In genomic region chr10:17665742-17666141, GRCh38 we compare ENCODE assay signal across 11 cellular contexts. TPM values are rescaled to one million over a fixed set of nuclear protein-coding genes. Genes with fewer than 3 reads are reported as not detected.
A peak's percentile ranks its signal among the peaks of the same experiment; 100 is the strongest.
DNase-seq lines count a peak whose midpoint lies in the region; ATAC-seq and TF ChIP-seq lines count a peak whose summit lies in the region.
"Had no signal": no experiment of that assay in that cellular context is flagged by ENCODE, and none has a peak within 500 bp of the region (broad histone marks: within the 10 kb centered on the region; RNA-seq: fewer than 3 reads in every experiment).

No MANE protein-coding gene starts in this region.

- POLR2A ChIA-PET in activated CD8-positive, alpha-beta T cell treated with anti-CD3 and anti-CD28 coated beads for 36 hours (lab: Charles Lee): no interaction called here

- no peaks in the 10 kb centered on the region for H3K9me3 ChIP-seq in gastrocnemius medialis

- H3K9me3 Mint-ChIP-seq in CD14-positive monocyte: no peaks in the 10 kb centered on the region
- no peaks in the 10 kb centered on the region for H3K9me3 Mint-ChIP-seq in activated CD8-positive, alpha-beta T cell treated with anti-CD3 and anti-CD28 coated beads for 36 hours
- H3K9me3 Mint-ChIP-seq: memory B cell, type B pancreatic cell had no signal

- peaks cover 34 to 37% of the 10 kb centered on the region in 2 donors for H3K36me3 Mint-ChIP-seq in CD14-positive monocyte
- peaks cover 46% of the 10 kb centered on the region for H3K36me3 Mint-ChIP-seq in activated CD8-positive, alpha-beta T cell treated with anti-CD3 and anti-CD28 coated beads for 36 hours (ENCODE audit: low read depth)

- H3K4me1 ChIP-seq in gastrocnemius medialis: peaks cover 33 to 60% of the 10 kb centered on the region in 2 donors

- no peak for TF ChIP-seq CTCF in gastrocnemius medialis (IDR thresholded peaks at IDR 0.05 in 4 of 5, conservative IDR thresholded peaks at IDR 0.05 in 1 of 5)
- no peak for TF ChIP-seq CTCF in CD14-positive monocyte (IDR thresholded peaks at IDR 0.05)
- no peak for TF ChIP-seq CTCF in activated CD8-positive, alpha-beta T cell treated with anti-CD3 and anti-CD28 coated beads for 36 hours (IDR thresholded peaks at IDR 0.05)

- no peak overlapping the region for H3K4me3 ChIP-seq in gastrocnemius medialis

- peak in 1 of 2 donors; percentile 29 for TF ChIP-seq POLR2A in gastrocnemius medialis (IDR thresholded peaks at IDR 0.05)

- peak overlapping the region; percentile 66 to 72 (median 68) for H3K27ac ChIP-seq in gastrocnemius medialis

- DNase-seq in EH (ENCODE audit: low read depth) (peak; percentile 89), amniotic epithelial cell (ENCODE audit: low read depth) (peak; percentile 96), glomerular visceral epithelial cell (ENCODE audit: extremely low spot score) (peak; percentile 70), gastrocnemius medialis (peak in 1 of 2 donors; percentile 25), CD14-positive monocyte (ENCODE audit: low spot score) (no peak), KBM-7 (no peak), NCI-H1417 treated with DMSO at 0.1 percent for 48 hours (lab: John Stamatoyannopoulos, UW) (no peak)
- DNase-seq in activated CD8-positive, alpha-beta T cell treated with anti-CD3 and anti-CD28 coated beads for 36 hours: no peak
- DNase-seq: NCI-H774 had no signal

- no peaks in the 10 kb centered on the region for H3K27me3 ChIP-seq in gastrocnemius medialis

- H3K4me3 Mint-ChIP-seq in CD14-positive monocyte: no peak overlapping the region
- H3K4me3 Mint-ChIP-seq in activated CD8-positive, alpha-beta T cell treated with anti-CD3 and anti-CD28 coated beads for 36 hours: no peak overlapping the region
- H3K4me3 Mint-ChIP-seq: memory B cell, type B pancreatic cell had no signal

- peaks cover 0 to 8% of the 10 kb centered on the region in 2 donors for H3K36me3 ChIP-seq in gastrocnemius medialis

- intact Hi-C loops in gastrocnemius medialis (cut with DNase I; ENCODE audit: low total_unique reads): no loop called here
- intact Hi-C loops in CD14-positive monocyte (cut with micrococcal nuclease): no loop called here
- intact Hi-C loops in activated CD8-positive, alpha-beta T cell treated with anti-CD3 and anti-CD28 coated beads for 36 hours (cut with micrococcal nuclease): no loop called here

- peak; percentile 89 to 90 for ATAC-seq in gastrocnemius medialis
- ATAC-seq in activated CD8-positive, alpha-beta T cell treated with anti-CD3 and anti-CD28 coated beads for 36 hours: no peak

- H3K4me1 Mint-ChIP-seq in CD14-positive monocyte: peaks cover 14% of the 10 kb centered on the region
- peaks cover 65% of the 10 kb centered on the region for H3K4me1 Mint-ChIP-seq in activated CD8-positive, alpha-beta T cell treated with anti-CD3 and anti-CD28 coated beads for 36 hours (ENCODE audit: low read depth)

- CTCF ChIA-PET in activated CD8-positive, alpha-beta T cell treated with anti-CD3 and anti-CD28 coated beads for 36 hours (lab: Charles Lee): no interaction called here

- in situ Hi-C loops in gastrocnemius medialis (cut with MboI; ENCODE audit: low sequenced_read_pairs in 4 of 4) (no loop called here), KBM-7 (cut with MboI; ENCODE audit: low pct_unique_long_range_greater_than_20kb, low sequenced_read_pairs) (no loop called here)

- H3K27ac Mint-ChIP-seq in CD14-positive monocyte: peak overlapping the region in 3 of 7 donors; percentile 17 to 83 (median 31)
- no peak overlapping the region for H3K27ac Mint-ChIP-seq in activated CD8-positive, alpha-beta T cell treated with anti-CD3 and anti-CD28 coated beads for 36 hours
- H3K27ac Mint-ChIP-seq: memory B cell, type B pancreatic cell had no signal

- H3K27me3 Mint-ChIP-seq in CD14-positive monocyte (ENCODE audit: low read depth in 3 of 3): peaks cover 0 to 2% (median 0%) of the 10 kb centered on the region in 3 donors
- H3K27me3 Mint-ChIP-seq in activated CD8-positive, alpha-beta T cell treated with anti-CD3 and anti-CD28 coated beads for 36 hours: no peaks in the 10 kb centered on the region
- H3K27me3 Mint-ChIP-seq: memory B cell, type B pancreatic cell had no signal

RNA-seq across cellular contexts. Expression of gene STAM, which starts 21.8 kb away (rescaled TPM):
- 10 to 100 TPM; 28.6 to 52.0 (median 35.2) TPM for total RNA-seq in gastrocnemius medialis
- 1 to 10 TPM; 5.5 to 5.9 TPM for polyA plus RNA-seq in CD14-positive monocyte
- 10 to 100 TPM; 21.6 to 24.5 TPM for total RNA-seq in activated CD8-positive, alpha-beta T cell treated with anti-CD3 and anti-CD28 coated beads for 36 hours

RNA-seq across cellular contexts. Expression of gene HACD1, which starts 48.6 kb away (rescaled TPM):
- 10 to 100 TPM; 16.5 to 73.4 (median 44.3) TPM for total RNA-seq in gastrocnemius medialis
- 1 to 10 TPM in 1 of 2 donors, under 1 TPM in 1; 0.86 to 1.4 TPM for polyA plus RNA-seq in CD14-positive monocyte
- 1 to 10 TPM; 2.6 to 2.8 TPM for total RNA-seq in activated CD8-positive, alpha-beta T cell treated with anti-CD3 and anti-CD28 coated beads for 36 hours

Comparison
In these comparisons a context has a peak if more than half of its experiments do, and no peak if none do; other contexts are left out.
1. DNase-seq: peak in EH (single experiment), amniotic epithelial cell (single experiment) and glomerular visceral epithelial cell (single experiment); none in CD14-positive monocyte (single experiment), KBM-7 (single experiment), NCI-H1417 treated with DMSO at 0.1 percent for 48 hours (single experiment) and activated CD8-positive, alpha-beta T cell treated with anti-CD3 and anti-CD28 coated beads for 36 hours (single experiment).
2. RNA of gene HACD1, which starts 48.6 kb away (total RNA-seq): 16.5 to 73.4 TPM in gastrocnemius medialis; 2.6 to 2.8 TPM in activated CD8-positive, alpha-beta T cell treated with anti-CD3 and anti-CD28 coated beads for 36 hours; every median in the first group is over 4 times any median in the second.